Comparison of ENCODE assay signal across 12 cellular contexts in the genomic region with DNA sequence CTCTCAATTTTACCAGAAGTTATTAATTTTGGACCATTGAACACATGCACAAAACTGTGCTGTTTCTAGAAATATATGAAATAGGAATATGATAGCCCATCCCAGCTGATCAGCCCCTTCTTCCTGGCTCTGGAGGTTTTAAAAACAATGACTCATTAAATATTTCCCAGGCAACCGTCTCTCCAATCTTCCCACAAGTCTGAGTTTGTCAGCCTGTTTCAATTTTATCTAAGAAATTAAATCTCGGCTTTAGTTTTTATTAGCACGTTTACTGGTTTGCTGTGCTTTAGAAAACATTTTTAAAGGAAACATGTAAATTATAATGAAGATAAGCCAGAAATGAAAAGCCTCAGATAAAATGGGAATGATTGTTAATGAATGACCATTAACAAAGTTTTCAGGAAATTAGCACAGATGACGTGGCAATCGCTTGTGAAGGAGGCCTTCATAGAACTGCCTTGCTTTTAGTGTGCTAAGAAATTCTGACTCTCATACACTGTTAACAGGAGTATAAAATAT.
DNase-seq lines count a peak whose midpoint lies in the region; ATAC-seq, FAIRE-seq and TF ChIP-seq lines count a peak whose summit lies in the region.
"Had no signal": no experiment of that assay in that cellular context is flagged by ENCODE, and none has a peak within 500 bp of the region (broad histone marks: within the 10 kb centered on the region; RNA-seq: fewer than 3 reads in every experiment).

No MANE protein-coding gene starts in this region.

- peak; percentile 79 for FAIRE-seq in islet of Langerhans (lab: Jason Lieb, UNC)

- ATAC-seq in HG02588 (IDR thresholded peaks at IDR 0.05; ENCODE audit: unreplicated experiment) (no peak), HG02870 (IDR thresholded peaks at IDR 0.05; ENCODE audit: unreplicated experiment) (no peak)
- ATAC-seq: stimulated activated memory B cell treated with anti-CD40 and anti-IgM and Interleukin-4, amounts not matched to agents 10 μg/mL and 1 μg/mL and 100 μg/mL, for 72 hours had no signal

- no peak for TF ChIP-seq CTCF in MCF 10A (IDR thresholded peaks at IDR 0.05; ENCODE audit: unreplicated experiment)

- CTCF ChIA-PET in MCF 10A (lab: Yijun Ruan, JAX), result interaction anchor here (0.6 to 0.8 kb wide), 3 partner anchors 100 to 886 kb away, joined by 3 to 4 read pairs (median 3); no protein-coding TSS in a partner anchor

- peaks cover 10% of the 10 kb centered on the region for H3K4me1 Mint-ChIP-seq in MCF 10A (ENCODE audit: insufficient read depth, unreplicated experiment)
- H3K4me1 Mint-ChIP-seq: B cell had no signal

- no peaks in the 10 kb centered on the region for H3K36me3 Mint-ChIP-seq in MCF 10A (ENCODE audit: insufficient read depth, unreplicated experiment)
- H3K36me3 Mint-ChIP-seq: stimulated activated memory B cell treated with anti-CD40 and anti-IgM and Interleukin-4, amounts not matched to agents 10 μg/mL and 1 μg/mL and 100 μg/mL, for 72 hours had no signal

- peak; percentile 58 for DNase-seq in A172 (ENCODE audit: low spot score)
- DNase-seq in HS-5 (ENCODE audit: low read depth), result peak; percentile 65
- peak; percentile 61 for DNase-seq in MCF 10A (ENCODE audit: unreplicated experiment)
- no peak for DNase-seq in SIG-M5 (lab: John Stamatoyannopoulos, UW)
- no peak for DNase-seq in NCI-H1105 treated with DMSO at 0.1 percent for 48 hours (lab: John Stamatoyannopoulos, UW)
- DNase-seq: NCI-H187 treated with DMSO at 0.1 percent for 48 hours, right lobe of liver had no signal

- POLR2A ChIA-PET in MCF 10A (lab: Yijun Ruan, JAX), result interaction anchor here (0.8 to 2.5 kb wide), 3 partner anchors 10 to 89 kb away, joined by 3 to 7 read pairs (median 4); a partner anchor contains a TSS

- no peaks in the 10 kb centered on the region for H3K27me3 Mint-ChIP-seq in MCF 10A (ENCODE audit: insufficient read depth, unreplicated experiment)
- H3K27me3 Mint-ChIP-seq: B cell; stimulated activated memory B cell treated with anti-CD40 and anti-IgM and Interleukin-4, amounts not matched to agents 10 μg/mL and 1 μg/mL and 100 μg/mL, for 72 hours had no signal

- intact Hi-C loops in MCF 10A (cut with micrococcal nuclease), result no loop called here

- no peaks in the 10 kb centered on the region for H3K9me3 Mint-ChIP-seq in MCF 10A (ENCODE audit: unreplicated experiment)
- H3K9me3 Mint-ChIP-seq: stimulated activated memory B cell treated with anti-CD40 and anti-IgM and Interleukin-4, amounts not matched to agents 10 μg/mL and 1 μg/mL and 100 μg/mL, for 72 hours had no signal

- TSS peak; percentile 70 for BruUV-seq in MCF 10A (replicated peaks; lab: Mats Ljungman, UMichigan)

- H3K27ac Mint-ChIP-seq in MCF 10A (ENCODE audit: low read depth, unreplicated experiment), result peak overlapping the region; percentile 84
- H3K27ac Mint-ChIP-seq: B cell; stimulated activated memory B cell treated with anti-CD40 and anti-IgM and Interleukin-4, amounts not matched to agents 10 μg/mL and 1 μg/mL and 100 μg/mL, for 72 hours had no signal

- no peak overlapping the region for H3K4me3 Mint-ChIP-seq in MCF 10A (ENCODE audit: unreplicated experiment)
- H3K4me3 Mint-ChIP-seq: B cell; stimulated activated memory B cell treated with anti-CD40 and anti-IgM and Interleukin-4, amounts not matched to agents 10 μg/mL and 1 μg/mL and 100 μg/mL, for 72 hours had no signal

Comparison
In these comparisons a context has a peak if more than half of its experiments do, and no peak if none do; other contexts are left out.
1. DNase-seq: peak in A172 (single experiment), HS-5 (single experiment) and MCF 10A (single experiment); none in SIG-M5 (single experiment) and NCI-H1105 treated with DMSO at 0.1 percent for 48 hours (single experiment).